1 cellular context compared by ENCODE assay signal in genomic region chr6:47308674-47309325, GRCh38.
TF ChIP-seq lines count a peak whose summit lies in the region.

No MANE protein-coding gene starts in this region.

TF ChIP-seq in GM23338, 12 proteins besides CTCF, POLR2A, EP300 and RAD21 (continued from another document):
- no peak for TF ChIP-seq ZNF462 (CRISPR knock-in tag; IDR thresholded peaks at IDR 0.05)
